ENCODE assay signal across 13 cellular contexts in genomic region chr6:35402136-35402855, GRCh38. TPM values are rescaled to one million over a fixed set of nuclear protein-coding genes. Genes with fewer than 3 reads are reported as not detected.
DNase-seq lines count a peak whose midpoint lies in the region; ATAC-seq and TF ChIP-seq lines count a peak whose summit lies in the region.
"Had no signal": no experiment of that assay in that cellular context is flagged by ENCODE, and none has a peak within 500 bp of the region (broad histone marks: within the 10 kb centered on the region; RNA-seq: fewer than 3 reads in every experiment).

No MANE protein-coding gene starts in this region.

- CTCF ChIA-PET in Caco-2 (lab: Charles Lee) = interaction anchor here (1.4 kb wide), 1 partner anchor 60 kb away, joined by 5 read pairs; the partner anchor contains the start of gene PPARD
- CTCF ChIA-PET in activated CD8-positive, alpha-beta T cell treated with anti-CD3 and anti-CD28 coated beads, Interleukin-2, amount 10 ng/mL, durations not matched to agents 7 days and 5 days (lab: Charles Lee) = interaction anchor here (0.8 to 2.2 kb wide), 3 partner anchors 9 to 47 kb away, joined by 3 to 8 read pairs (median 7); no protein-coding TSS in a partner anchor

- H3K9me3 Mint-ChIP-seq in Caco-2 (ENCODE audit: unreplicated experiment) (no peaks in the 10 kb centered on the region), nephron (no peaks in the 10 kb centered on the region)
- H3K9me3 Mint-ChIP-seq in activated CD8-positive, alpha-beta T cell treated with anti-CD3 and anti-CD28 coated beads, Interleukin-2, amount 10 ng/mL, durations not matched to agents 7 days and 5 days (ENCODE audit: insufficient read depth) = no peaks in the 10 kb centered on the region

- no peak for TF ChIP-seq POLR2A in gastroesophageal sphincter (IDR thresholded peaks at IDR 0.05)

- intact Hi-C loops in Caco-2 (cut with micrococcal nuclease; ENCODE audit: unreplicated experiment) = loop anchor here (1.0 to 5.0 kb wide), 5 partner anchors 13 to 60 kb away; partner anchors contain the start of gene PPARD

- H3K27me3 Mint-ChIP-seq in Caco-2 (ENCODE audit: insufficient read depth, unreplicated experiment) = no peaks in the 10 kb centered on the region
- H3K27me3 Mint-ChIP-seq in activated CD8-positive, alpha-beta T cell treated with anti-CD3 and anti-CD28 coated beads, Interleukin-2, amount 10 ng/mL, durations not matched to agents 7 days and 5 days (ENCODE audit: low read depth) = no peaks in the 10 kb centered on the region
- H3K27me3 Mint-ChIP-seq in nephron (ENCODE audit: low read depth) = no peaks in the 10 kb centered on the region

- H3K36me3 Mint-ChIP-seq in Caco-2 (ENCODE audit: insufficient read depth, unreplicated experiment) (peaks cover 4% of the 10 kb centered on the region), nephron (ENCODE audit: low read depth) (peaks cover 5% of the 10 kb centered on the region)
- H3K36me3 Mint-ChIP-seq in activated CD8-positive, alpha-beta T cell treated with anti-CD3 and anti-CD28 coated beads, Interleukin-2, amount 10 ng/mL, durations not matched to agents 7 days and 5 days (ENCODE audit: low read depth) = peaks cover 16% of the 10 kb centered on the region

- no TSS peak for BruUV-seq in Caco-2 (replicated peaks; lab: Mats Ljungman, UMichigan)

- TF ChIP-seq EP300 in gastroesophageal sphincter (IDR thresholded peaks at IDR 0.05) = no peak

- H3K27ac ChIP-seq in gastroesophageal sphincter = no peak overlapping the region
- H3K27ac ChIP-seq: BLaER1, heart right ventricle had no signal

- no peak for TF ChIP-seq CTCF in Caco-2 (IDR thresholded peaks at IDR 0.05; ENCODE audit: insufficient read depth in 1 of 2, low read depth in 1 of 2, low read length in 1 of 2, severe bottlenecking in 1 of 2, unreplicated experiment in 1 of 2)
- TF ChIP-seq CTCF in nephron (IDR thresholded peaks at IDR 0.05; ENCODE audit: unreplicated experiment in 3 of 3) = no peak
- no peak for TF ChIP-seq CTCF in gastroesophageal sphincter (IDR thresholded peaks at IDR 0.05)

- H3K4me3 Mint-ChIP-seq in Caco-2 (ENCODE audit: unreplicated experiment) (no peak overlapping the region), nephron (no peak overlapping the region)
- no peak overlapping the region for H3K4me3 Mint-ChIP-seq in activated CD8-positive, alpha-beta T cell treated with anti-CD3 and anti-CD28 coated beads, Interleukin-2, amount 10 ng/mL, durations not matched to agents 7 days and 5 days

- 98 to 100% methylated on average over 5 to 6 of the region's 8 CpGs for WGBS in gastroesophageal sphincter (ENCODE audit: low coverage in 1 of 2), 2 donors

- H3K36me3 ChIP-seq in Caco-2 (ENCODE audit: control insufficient read depth, insufficient read depth, low read length) (no peaks in the 10 kb centered on the region), gastroesophageal sphincter (peaks cover 0 to 3% of the 10 kb centered on the region in 2 donors)
- H3K36me3 ChIP-seq: BLaER1, heart right ventricle had no signal

- H3K4me1 Mint-ChIP-seq in Caco-2 (ENCODE audit: low read depth, unreplicated experiment) (peaks cover 14% of the 10 kb centered on the region), nephron (peaks cover 9% of the 10 kb centered on the region)
- H3K4me1 Mint-ChIP-seq in activated CD8-positive, alpha-beta T cell treated with anti-CD3 and anti-CD28 coated beads, Interleukin-2, amount 10 ng/mL, durations not matched to agents 7 days and 5 days (ENCODE audit: low read depth) = peaks cover 31% of the 10 kb centered on the region

- no peaks in the 10 kb centered on the region for H3K9me3 ChIP-seq in Caco-2
- no peaks in the 10 kb centered on the region for H3K9me3 ChIP-seq in gastroesophageal sphincter
- H3K9me3 ChIP-seq: BLaER1, heart right ventricle had no signal

- DNase-seq in Caco-2 (peak; percentile 80 to 82), NCI-H748 treated with DMSO at 0.1 percent for 48 hours (lab: John Stamatoyannopoulos, UW) (no peak)
- DNase-seq in activated CD8-positive, alpha-beta T cell treated with anti-CD3 and anti-CD28 coated beads, Interleukin-2, amount 10 ng/mL, durations not matched to agents 7 days and 5 days = no peak
- DNase-seq in activated CD4-positive, alpha-beta T cell treated with anti-CD3 and anti-CD28 coated beads, Interleukin-2, amount 50 U/mL, for 1 hour = no peak
- DNase-seq: activated naive CD4-positive, alpha-beta T cell treated with Interleukin-2 at 50 U/mL for 16 hours; heart right ventricle; NCI-H1694 treated with DMSO at 0.1 percent for 48 hours had no signal

- POLR2A ChIA-PET in Caco-2 (lab: Charles Lee) = no interaction called here
- POLR2A ChIA-PET in activated CD8-positive, alpha-beta T cell treated with anti-CD3 and anti-CD28 coated beads, Interleukin-2, amount 10 ng/mL, durations not matched to agents 7 days and 5 days (lab: Charles Lee) = interaction anchor here (0.7 kb wide), 1 partner anchor 8 kb away, joined by 3 read pairs; no protein-coding TSS in a partner anchor

- H3K4me1 ChIP-seq in Caco-2 (peaks cover 20% of the 10 kb centered on the region), gastroesophageal sphincter (no peaks in the 10 kb centered on the region)

- H3K4me3 ChIP-seq in Caco-2 (ENCODE audit: low read depth, low read length) (no peak overlapping the region), gastroesophageal sphincter (no peak overlapping the region)
- H3K4me3 ChIP-seq: BLaER1, heart right ventricle had no signal

- H3K27ac Mint-ChIP-seq in Caco-2 (ENCODE audit: unreplicated experiment) (peak overlapping the region; percentile 18), nephron (peak overlapping the region; percentile 28 to 80 (median 71))
- H3K27ac Mint-ChIP-seq in activated CD8-positive, alpha-beta T cell treated with anti-CD3 and anti-CD28 coated beads, Interleukin-2, amount 10 ng/mL, durations not matched to agents 7 days and 5 days = peak overlapping the region; percentile 62

- peak; percentile 58 for ATAC-seq in GM21619 (IDR thresholded peaks at IDR 0.05; ENCODE audit: unreplicated experiment)
- ATAC-seq in activated CD8-positive, alpha-beta T cell treated with anti-CD3 and anti-CD28 coated beads, Interleukin-2, amount 10 ng/mL, durations not matched to agents 7 days and 5 days = no peak
- ATAC-seq in gastroesophageal sphincter = no peak
- ATAC-seq in HG03139 (IDR thresholded peaks at IDR 0.05; ENCODE audit: unreplicated experiment) = no peak
- ATAC-seq: Panc1 had no signal

- H3K27me3 ChIP-seq in Caco-2 (replicated peaks; ENCODE audit: control insufficient read depth, insufficient read depth, low read length) (no peaks in the 10 kb centered on the region), gastroesophageal sphincter (no peaks in the 10 kb centered on the region)
- H3K27me3 ChIP-seq: BLaER1, heart right ventricle had no signal

RNA-seq across cellular contexts. Expression of gene FANCE, which starts 49.8 kb away (rescaled TPM):
- 10.5 and 12.4 TPM in 2 replicates for total RNA-seq in Caco-2 (2022)
- 10 to 100 TPM; 20.4 to 21.9 TPM for total RNA-seq in activated CD8-positive, alpha-beta T cell treated with anti-CD3 and anti-CD28 coated beads, Interleukin-2, amount 10 ng/mL, durations not matched to agents 7 days and 5 days
- 1 to 10 TPM; 2.6 to 5.0 (median 3.8) TPM for total RNA-seq in gastroesophageal sphincter

RNA-seq across cellular contexts. Expression of gene PPARD, which starts 59.9 kb away (rescaled TPM):
- total RNA-seq in Caco-2 (2022) (11.3 and 12.0 TPM in 2 replicates), gastroesophageal sphincter (10 to 100 TPM; 10.3 to 16.0 (median 13.3) TPM)
- total RNA-seq in activated CD8-positive, alpha-beta T cell treated with anti-CD3 and anti-CD28 coated beads, Interleukin-2, amount 10 ng/mL, durations not matched to agents 7 days and 5 days = 10 to 100 TPM; 36.3 to 36.7 TPM

Comparison
In these comparisons a context has a peak if more than half of its experiments do, and no peak if none do; other contexts are left out.
1. DNase-seq: peak in Caco-2 (2 of 2); none in activated CD8-positive, alpha-beta T cell treated with anti-CD3 and anti-CD28 coated beads, Interleukin-2, amount 10 ng/mL, durations not matched to agents 7 days and 5 days (single experiment), activated CD4-positive, alpha-beta T cell treated with anti-CD3 and anti-CD28 coated beads, Interleukin-2, amount 50 U/mL, for 1 hour (single experiment) and NCI-H748 treated with DMSO at 0.1 percent for 48 hours (single experiment).
2. H3K27ac Mint-ChIP-seq: peak in every context shown above with its lines; median percentile 71 in nephron; 62 in activated CD8-positive, alpha-beta T cell treated with anti-CD3 and anti-CD28 coated beads, Interleukin-2, amount 10 ng/mL, durations not matched to agents 7 days and 5 days; 18 in Caco-2.